ENCODE assay signal across 1 cellular context in genomic region chr16:57299719-57300386, GRCh38.
TF ChIP-seq lines count a peak whose summit lies in the region.

No MANE protein-coding gene starts in this region.

TF ChIP-seq in K562, 482 proteins besides CTCF, POLR2A, EP300 and RAD21 (continued from another document and continues in another):
- TF ChIP-seq CHD7 (IDR thresholded peaks at IDR 0.05; ENCODE audit: low read depth, low read length) (no peak), RERE (CRISPR knock-in tag; IDR thresholded peaks at IDR 0.05; ENCODE audit: borderline replicate concordance) (no peak), ASH1L (IDR thresholded peaks at IDR 0.05; ENCODE audit: borderline replicate concordance, low read depth, partially characterized antibody) (no peak), ZNF384 (IDR thresholded peaks at IDR 0.05; ENCODE audit: low read depth, low read length) (no peak), HIVEP1 (CRISPR knock-in tag; IDR thresholded peaks at IDR 0.05) (no peak), ZKSCAN3 (CRISPR knock-in tag; IDR thresholded peaks at IDR 0.05) (no peak), MXI1 (IDR thresholded peaks at IDR 0.05; ENCODE audit: low read depth, low read length) (0 out of 2 replicates have a peak, but pooled peaks have one; percentile 19), ZNF584 (CRISPR knock-in tag; IDR thresholded peaks at IDR 0.05; ENCODE audit: low read depth) (no peak), ZFP30 (CRISPR knock-in tag; IDR thresholded peaks at IDR 0.05; ENCODE audit: borderline replicate concordance) (no peak), ZNF318 (IDR thresholded peaks at IDR 0.05; ENCODE audit: borderline replicate concordance in 1 of 2, low read depth in 1 of 2) (0 out of 4 replicates have a peak, but pooled peaks of 1 of the 2 experiments have one; percentile 4), MYBL2 (IDR thresholded peaks at IDR 0.05; ENCODE audit: low read depth) (no peak; the same call in 1 of the 2 replicates), MYBL2 (CRISPR knock-in tag; IDR thresholded peaks at IDR 0.05; ENCODE audit: borderline replicate concordance) (no peak), POLR2G (IDR thresholded peaks at IDR 0.05; ENCODE audit: low read depth, low read length) (no peak), NFATC3 (IDR thresholded peaks at IDR 0.05) (no peak), CBX5 (IDR thresholded peaks at IDR 0.05; ENCODE audit: borderline replicate concordance, low read depth) (no peak), ZSCAN29 (IDR thresholded peaks at IDR 0.05) (peak; percentile 70), ELF4 (CRISPR knock-in tag; IDR thresholded peaks at IDR 0.05) (no peak), ZBED1 (IDR thresholded peaks at IDR 0.05) (0 out of 2 replicates have a peak, but pooled peaks have one; percentile 53), ZNF561 (CRISPR knock-in tag; conservative IDR thresholded peaks at IDR 0.05) (no peak), ZNF778 (CRISPR knock-in tag; IDR thresholded peaks at IDR 0.05) (no peak), STAG1 (CRISPR knock-in tag; IDR thresholded peaks at IDR 0.05; ENCODE audit: borderline replicate concordance) (no peak), ZNF512 (tag; IDR thresholded peaks at IDR 0.05) (no peak), CREB1 (IDR thresholded peaks at IDR 0.05) (peak; percentile 45; the same call in 1 of the 2 replicates), CREB1 (CRISPR knock-in tag; IDR thresholded peaks at IDR 0.05) (0 out of 2 replicates have a peak, but pooled peaks have one; percentile 19), MEIS2 (IDR thresholded peaks at IDR 0.05; ENCODE audit: partially characterized antibody) (peak; percentile 1), ZNF316 (IDR thresholded peaks at IDR 0.05) (no peak)
